In genomic region chr6:101926149-101926925, GRCh38 we compare ENCODE assay signal across 24 cellular contexts.
DNase-seq lines count a peak whose midpoint lies in the region; ATAC-seq, FAIRE-seq and TF ChIP-seq lines count a peak whose summit lies in the region.
"Had no signal": no experiment of that assay in that cellular context is flagged by ENCODE, and none has a peak within 500 bp of the region (broad histone marks: within the 10 kb centered on the region; RNA-seq: fewer than 3 reads in every experiment).

No MANE protein-coding gene starts in this region.

- H3K79me2 ChIP-seq in OCI-LY3 (ENCODE audit: low read length) = no peaks in the 10 kb centered on the region

- H3K4me1 Mint-ChIP-seq in nephron progenitor cell = no peaks in the 10 kb centered on the region
- H3K4me1 Mint-ChIP-seq: activated CD4-positive, alpha-beta T cell treated with anti-CD3 and anti-CD28 coated beads, Interleukin-2, amount 10 ng/mL, durations not matched to agents 7 days and 5 days; activated naive CD8-positive, alpha-beta T cell treated with anti-CD3 and anti-CD28 coated beads, Interleukin-2, amount 50 U/mL, for 24 hours; endodermal cell had no signal

- no peaks in the 10 kb centered on the region for H3K36me3 Mint-ChIP-seq in nephron progenitor cell (ENCODE audit: low read depth)

- H3K27me3 Mint-ChIP-seq in nephron progenitor cell (ENCODE audit: low read depth, poor library complexity) = no peaks in the 10 kb centered on the region
- H3K27me3 Mint-ChIP-seq: activated CD4-positive, alpha-beta T cell treated with anti-CD3 and anti-CD28 coated beads, Interleukin-2, amount 10 ng/mL, durations not matched to agents 7 days and 5 days; activated naive CD8-positive, alpha-beta T cell treated with anti-CD3 and anti-CD28 coated beads, Interleukin-2, amount 50 U/mL, for 24 hours; CD4-positive, alpha-beta T cell had no signal

- TF ChIP-seq CTCF in A549 (IDR thresholded peaks at IDR 0.05) (no peak), OCI-LY3 (IDR thresholded peaks at IDR 0.05; ENCODE audit: low read depth, low read length) (no peak), left ventricle myocardium inferior (IDR thresholded peaks at IDR 0.05; ENCODE audit: borderline replicate concordance) (no peak), nephron progenitor cell (IDR thresholded peaks at IDR 0.05) (no peak)

- intact Hi-C loops in left ventricle myocardium inferior (cut with micrococcal nuclease) = no loop called here

- POLR2A ChIA-PET in A549 (lab: Yijun Ruan, JAX) = no interaction called here

- WGBS in A549 (ENCODE audit: missing lambda C conversion rate) = 31% methylated on average over 7 of the region's 7 CpGs
- 57 to 66% (median 61%) methylated on average over 7 of the region's 7 CpGs for WGBS in small intestine, 3 donors

- H3K4me3 Mint-ChIP-seq in nephron progenitor cell = no peak overlapping the region
- H3K4me3 Mint-ChIP-seq: activated CD4-positive, alpha-beta T cell treated with anti-CD3 and anti-CD28 coated beads, Interleukin-2, amount 10 ng/mL, durations not matched to agents 7 days and 5 days; activated naive CD8-positive, alpha-beta T cell treated with anti-CD3 and anti-CD28 coated beads, Interleukin-2, amount 50 U/mL, for 24 hours; CD4-positive, alpha-beta T cell; endodermal cell; T-helper 1 cell treated with Interleukin-12 subunit alpha and Interleukin-12 subunit beta and Interleukin-4 antibody, amounts not matched to agents 30 μg/mL and 1 μg/mL, for 36 hours had no signal

- no peaks in the 10 kb centered on the region for H3K27me3 ChIP-seq in OCI-LY3 (ENCODE audit: low read depth, low read length)
- H3K27me3 ChIP-seq in small intestine (ENCODE audit: control insufficient read depth in 2 of 2, insufficient read depth in 2 of 2, low read length in 2 of 2) = no peaks in the 10 kb centered on the region
- H3K27me3 ChIP-seq in left ventricle myocardium inferior (ENCODE audit: low read depth) = no peaks in the 10 kb centered on the region
- H3K27me3 ChIP-seq: colonic mucosa, suprapubic skin, vagina had no signal

- FAIRE-seq in A549 (lab: Jason Lieb, UNC) = no peak
- FAIRE-seq in small intestine (lab: Jason Lieb, UNC) = no peak

- H3K9me3 Mint-ChIP-seq in nephron progenitor cell = no peaks in the 10 kb centered on the region
- H3K9me3 Mint-ChIP-seq: activated CD4-positive, alpha-beta T cell treated with anti-CD3 and anti-CD28 coated beads, Interleukin-2, amount 10 ng/mL, durations not matched to agents 7 days and 5 days; CD4-positive, alpha-beta T cell; endodermal cell had no signal

- peak in 1 of 2 experiments; percentile 28 for DNase-seq in A549 (ENCODE audit: low read depth in 1 of 2, low spot score in 1 of 2)
- peak; percentile 46 for DNase-seq in EH (ENCODE audit: low read depth)
- peak; percentile 34 for DNase-seq in fibroblast of the conjunctiva (ENCODE audit: low read depth)
- no peak for DNase-seq in small intestine
- no peak for DNase-seq in activated T-cell treated with anti-CD3 and anti-CD28 coated beads, Interleukin-2, amount 50 U/mL, for 48 hours
- DNase-seq in left ventricle myocardium inferior = no peak
- DNase-seq in nephron progenitor cell = no peak
- DNase-seq: activated CD4-positive, alpha-beta T cell treated with anti-CD3 and anti-CD28 coated beads, Interleukin-2, amount 10 ng/mL, durations not matched to agents 7 days and 5 days; activated CD8-positive, alpha-beta memory T cell treated with anti-CD3 and anti-CD28 coated beads, Interleukin-2, amount 50 U/mL, for 4 hours; activated naive CD8-positive, alpha-beta T cell treated with anti-CD3 and anti-CD28 coated beads, Interleukin-2, amount 50 U/mL, for 24 hours; CD4-positive, alpha-beta T cell; colonic mucosa; endodermal cell; foreskin melanocyte; hypothalamus; NCI-H1417; NCI-H526 treated with DMSO at 0.1 percent for 48 hours; nucleus accumbens; PC-3; right cardiac atrium had no signal

- H3K27ac Mint-ChIP-seq in nephron progenitor cell = no peak overlapping the region
- H3K27ac Mint-ChIP-seq: activated CD4-positive, alpha-beta T cell treated with anti-CD3 and anti-CD28 coated beads, Interleukin-2, amount 10 ng/mL, durations not matched to agents 7 days and 5 days; activated naive CD8-positive, alpha-beta T cell treated with anti-CD3 and anti-CD28 coated beads, Interleukin-2, amount 50 U/mL, for 24 hours; CD4-positive, alpha-beta T cell; endodermal cell; T-helper 1 cell treated with Interleukin-12 subunit alpha and Interleukin-12 subunit beta and Interleukin-4 antibody, amounts not matched to agents 30 μg/mL and 1 μg/mL, for 36 hours had no signal

- no peaks in the 10 kb centered on the region for H4K20me1 ChIP-seq in OCI-LY3 (ENCODE audit: insufficient read depth, low read length)

- no peak overlapping the region for H3K27ac ChIP-seq in A549
- peak overlapping the region; percentile 33 for H3K27ac ChIP-seq in OCI-LY3 (ENCODE audit: low read length)
- no peak overlapping the region for H3K27ac ChIP-seq in small intestine (ENCODE audit: low read depth in 1 of 2, low read length in 1 of 2)
- H3K27ac ChIP-seq in left ventricle myocardium inferior (replicated peaks) = no peak overlapping the region
- H3K27ac ChIP-seq: colonic mucosa, suprapubic skin, vagina had no signal

- no peak overlapping the region for H3K9ac ChIP-seq in OCI-LY3 (ENCODE audit: low read length)

- no peaks in the 10 kb centered on the region for H3K36me3 ChIP-seq in OCI-LY3 (replicated peaks; ENCODE audit: low read depth, low read length)
- H3K36me3 ChIP-seq in small intestine (ENCODE audit: control insufficient read depth in 2 of 2, insufficient read depth in 2 of 2, low read length in 2 of 2) = no peaks in the 10 kb centered on the region
- no peaks in the 10 kb centered on the region for H3K36me3 ChIP-seq in left ventricle myocardium inferior
- H3K36me3 ChIP-seq: colonic mucosa, suprapubic skin, vagina had no signal

- peak overlapping the region; percentile 31 for H2AFZ ChIP-seq in OCI-LY3 (ENCODE audit: low read depth, low read length)

- CTCF ChIA-PET in A549 (lab: Yijun Ruan, JAX) = no interaction called here

- TF ChIP-seq POLR2A in A549 (IDR thresholded peaks at IDR 0.05; ENCODE audit: low read length) = no peak

- H3K4me3 ChIP-seq in A549 = no peak overlapping the region
- H3K4me3 ChIP-seq in OCI-LY3 (ENCODE audit: low read length) = no peak overlapping the region
- H3K4me3 ChIP-seq in small intestine (ENCODE audit: low read depth in 1 of 2, low read length in 2 of 2) = no peak overlapping the region
- no peak overlapping the region for H3K4me3 ChIP-seq in left ventricle myocardium inferior
- H3K4me3 ChIP-seq: colonic mucosa, suprapubic skin, vagina had no signal

- H3K4me2 ChIP-seq in A549 (peak overlapping the region; percentile 28; the same call in 1 of the 3 replicates), OCI-LY3 (ENCODE audit: low read length) (peak overlapping the region; percentile 46)

- no peak for TF ChIP-seq EP300 in A549 (IDR thresholded peaks at IDR 0.05)

- no peak for TF ChIP-seq RAD21 in A549 (conservative IDR thresholded peaks at IDR 0.05 in 1 of 2, IDR thresholded peaks at IDR 0.05 in 1 of 2)

- no peaks in the 10 kb centered on the region for H3K4me1 ChIP-seq in A549
- peaks cover 30% of the 10 kb centered on the region for H3K4me1 ChIP-seq in OCI-LY3 (ENCODE audit: low read length)
- no peaks in the 10 kb centered on the region for H3K4me1 ChIP-seq in small intestine (ENCODE audit: control insufficient read depth in 2 of 2, insufficient read depth in 1 of 2, low read depth in 1 of 2, low read length in 1 of 2)
- no peaks in the 10 kb centered on the region for H3K4me1 ChIP-seq in left ventricle myocardium inferior
- H3K4me1 ChIP-seq: colonic mucosa, suprapubic skin, vagina had no signal

- ATAC-seq in A549 = no peak; a peak in 1 of 6 replicates
- ATAC-seq: activated naive CD8-positive, alpha-beta T cell treated with anti-CD3 and anti-CD28 coated beads, Interleukin-2, amount 50 U/mL, for 24 hours; PC-3; right cardiac atrium had no signal

- H3K9me3 ChIP-seq in A549 = no peaks in the 10 kb centered on the region
- H3K9me3 ChIP-seq in OCI-LY3 (ENCODE audit: insufficient read depth, low read length) = no peaks in the 10 kb centered on the region
- H3K9me3 ChIP-seq in small intestine (ENCODE audit: control insufficient read depth, low read depth) = no peaks in the 10 kb centered on the region
- H3K9me3 ChIP-seq in left ventricle myocardium inferior (replicated peaks) = no peaks in the 10 kb centered on the region
- H3K9me3 ChIP-seq: colonic mucosa, suprapubic skin, vagina had no signal

TF ChIP-seq in A549, 52 proteins besides CTCF, POLR2A, EP300 and RAD21:
- TF ChIP-seq NR3C1 (IDR thresholded peaks at IDR 0.05) (no peak), CEBPB (IDR thresholded peaks at IDR 0.05) (no peak), SREBF2 (IDR thresholded peaks at IDR 0.05) (no peak), SMC3 (IDR thresholded peaks at IDR 0.05) (no peak), HMGXB4 (CRISPR knock-in tag; IDR thresholded peaks at IDR 0.05; ENCODE audit: borderline replicate concordance) (no peak), ESRRA (IDR thresholded peaks at IDR 0.05; ENCODE audit: borderline replicate concordance, low read length) (no peak)

Comparison
In these comparisons a context has a peak if more than half of its experiments do, and no peak if none do; other contexts are left out.
1. DNase-seq: peak in EH (single experiment) and fibroblast of the conjunctiva (single experiment); none in small intestine (single experiment), activated T-cell treated with anti-CD3 and anti-CD28 coated beads, Interleukin-2, amount 50 U/mL, for 48 hours (0 of 2), left ventricle myocardium inferior (single experiment) and nephron progenitor cell (single experiment).